In the genomic region with DNA sequence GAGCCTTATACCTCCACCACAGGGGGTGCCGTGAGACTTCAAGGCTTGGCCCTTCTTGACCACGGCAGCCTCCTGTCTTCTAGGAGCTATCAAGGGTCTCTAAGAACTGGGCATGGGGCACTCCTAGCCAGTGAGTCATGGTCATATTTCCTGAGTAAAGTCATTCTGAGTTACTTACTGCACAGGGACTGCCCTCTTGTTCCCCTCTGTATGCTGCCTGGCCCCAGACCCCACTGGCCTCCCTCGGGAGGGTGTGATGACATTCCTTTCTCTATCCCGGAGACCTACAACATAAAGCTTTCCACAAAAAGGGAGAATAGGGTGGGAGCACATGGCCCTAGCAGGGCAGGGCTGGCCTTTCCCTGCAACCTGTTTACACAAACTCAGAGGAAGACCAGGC, we compare ENCODE assay signal across 30 cellular contexts. TPM values are rescaled to one million over a fixed set of nuclear protein-coding genes. Genes with fewer than 3 reads are reported as not detected.
DNase-seq lines count a peak whose midpoint lies in the region; ATAC-seq and TF ChIP-seq lines count a peak whose summit lies in the region.
"Had no signal": no experiment of that assay in that cellular context is flagged by ENCODE, and none has a peak within 500 bp of the region (broad histone marks: within the 10 kb centered on the region; RNA-seq: fewer than 3 reads in every experiment).

No MANE protein-coding gene starts in this region.

- H3K27ac Mint-ChIP-seq in CD8-positive, alpha-beta T cell = peak overlapping the region; percentile 27
- H3K27ac Mint-ChIP-seq in HFFc6 = peak overlapping the region; percentile 36; the same call in 1 of the 2 replicates
- H3K27ac Mint-ChIP-seq: activated CD4-positive, alpha-beta memory T cell treated with anti-CD3 and anti-CD28 coated beads, Interleukin-2, amount 10 ng/mL, durations not matched to agents 7 days and 5 days; nephron had no signal

- H3K4me2 ChIP-seq in mesenchymal stem cell (ENCODE audit: low read length, poor library complexity, severe bottlenecking) = no peak overlapping the region

- TF ChIP-seq CTCF in CD8-positive, alpha-beta T cell (IDR thresholded peaks at IDR 0.05) = no peak
- no peak for TF ChIP-seq CTCF in HFFc6 (IDR thresholded peaks at IDR 0.05)

- no peak for ATAC-seq in CD8-positive, alpha-beta T cell
- ATAC-seq in HG02678 (IDR thresholded peaks at IDR 0.05; ENCODE audit: unreplicated experiment) (no peak), GM21825 (IDR thresholded peaks at IDR 0.05; ENCODE audit: unreplicated experiment) (no peak)
- ATAC-seq: gastrocnemius medialis, K562, pancreas, Right ventricle myocardium inferior had no signal

- no peak overlapping the region for H2BK120ac ChIP-seq in mesenchymal stem cell (ENCODE audit: low read depth, low read length)

- intact Hi-C loops in CD8-positive, alpha-beta T cell (cut with DNase I, micrococcal nuclease) = loop anchor here in 1 of 2 experiments (10.0 kb wide), 1 partner anchor 405 kb away; no protein-coding TSS in a partner anchor

- no peak overlapping the region for H2AK5ac ChIP-seq in mesenchymal stem cell (ENCODE audit: low read length, severe bottlenecking)

- H3K27me3 Mint-ChIP-seq in CD8-positive, alpha-beta T cell (ENCODE audit: low read depth) = no peaks in the 10 kb centered on the region
- peaks cover 5% of the 10 kb centered on the region for H3K27me3 Mint-ChIP-seq in HFFc6 (ENCODE audit: insufficient read depth)
- H3K27me3 Mint-ChIP-seq: activated CD4-positive, alpha-beta memory T cell treated with anti-CD3 and anti-CD28 coated beads, Interleukin-2, amount 10 ng/mL, durations not matched to agents 7 days and 5 days had no signal

- H3K9me3 ChIP-seq in CD8-positive, alpha-beta T cell (ENCODE audit: low read length) = no peaks in the 10 kb centered on the region
- H3K9me3 ChIP-seq in mesenchymal stem cell (ENCODE audit: control insufficient read depth, low read length) = no peaks in the 10 kb centered on the region
- H3K9me3 ChIP-seq: esophagus muscularis mucosa, gastrocnemius medialis, HAP-1, left ventricle myocardium inferior, pancreas, right atrium auricular region, testis had no signal

- H3K4me1 ChIP-seq in CD8-positive, alpha-beta T cell (ENCODE audit: insufficient read depth, low read length) = no peaks in the 10 kb centered on the region
- H3K4me1 ChIP-seq in mesenchymal stem cell (ENCODE audit: control insufficient read depth, insufficient read depth, low read depth, low read length) = peaks cover 9% of the 10 kb centered on the region
- H3K4me1 ChIP-seq: gastrocnemius medialis, HAP-1, pancreas, right atrium auricular region had no signal

- no peak overlapping the region for H2BK15ac ChIP-seq in mesenchymal stem cell (ENCODE audit: low read depth, poor library complexity, severe bottlenecking)

- H4K91ac ChIP-seq in mesenchymal stem cell (ENCODE audit: low read length) = no peak overlapping the region

- H3K4me3 Mint-ChIP-seq in CD8-positive, alpha-beta T cell = no peak overlapping the region
- no peak overlapping the region; the same call in 1 of the 2 replicates for H3K4me3 Mint-ChIP-seq in HFFc6
- H3K4me3 Mint-ChIP-seq: activated CD4-positive, alpha-beta memory T cell treated with anti-CD3 and anti-CD28 coated beads, Interleukin-2, amount 10 ng/mL, durations not matched to agents 7 days and 5 days; CD14-positive monocyte; immature natural killer cell; nephron had no signal

- no peak for DNase-seq in CD8-positive, alpha-beta T cell
- no peak for DNase-seq in HFFc6
- peak; percentile 55 for DNase-seq in astrocyte of the hippocampus (ENCODE audit: low read depth, low spot score)
- DNase-seq in mesenchymal stem cell = peak; percentile 51
- no peak for DNase-seq in DMS79 treated with DMSO at 0.1 percent for 48 hours (lab: John Stamatoyannopoulos, UW)
- DNase-seq: activated CD4-positive, alpha-beta memory T cell treated with anti-CD3 and anti-CD28 coated beads, Interleukin-2, amount 10 ng/mL, durations not matched to agents 7 days and 5 days; activated gamma-delta T cell treated with Interleukin-2 at 50 U/mL for 16 hours; activated T-cell treated with anti-CD3 and anti-CD28 coated beads for 4 hours; aorta; effector memory CD4-positive, alpha-beta T cell; hippocampal formation; immature natural killer cell; left ventricle myocardium inferior; NCI-H1417; NCI-H2081 treated with DMSO at 0.1 percent for 48 hours; pancreas; stimulated activated CD4-positive, alpha-beta T cell treated with anti-CD3 and anti-CD28 coated beads, Interleukin-4, amount 100 ng/mL, for 1 hour; stimulated activated naive CD4-positive, alpha-beta T cell treated with Interleukin-2 at 50 U/mL for 16 hours; SW 1271; testis had no signal

- H3K36me3 Mint-ChIP-seq in CD8-positive, alpha-beta T cell = peaks cover 67% of the 10 kb centered on the region
- peaks cover 13% of the 10 kb centered on the region; the same call in 1 of the 2 replicates for H3K36me3 Mint-ChIP-seq in HFFc6 (ENCODE audit: low read depth)

- no peak overlapping the region for H2AFZ ChIP-seq in mesenchymal stem cell (ENCODE audit: low read depth, low read length)

- no peak overlapping the region for H3K18ac ChIP-seq in mesenchymal stem cell (ENCODE audit: low read depth in 1 of 2, low read length in 2 of 2)

- H3K79me1 ChIP-seq in mesenchymal stem cell (replicated peaks; ENCODE audit: low read length, poor library complexity, severe bottlenecking) = peaks cover 11% of the 10 kb centered on the region

- no peak overlapping the region for H3K4ac ChIP-seq in mesenchymal stem cell (ENCODE audit: low read depth in 1 of 2, low read length in 2 of 2)

- 25% methylated on average over 3 of the region's 4 CpGs for WGBS in mesenchymal stem cell

- no peak overlapping the region for H3K14ac ChIP-seq in mesenchymal stem cell (ENCODE audit: low read length in 2 of 2)

- CTCF ChIA-PET in CD8-positive, alpha-beta T cell (lab: Charles Lee) = no interaction called here

- no peak overlapping the region for H4K8ac ChIP-seq in mesenchymal stem cell (ENCODE audit: low read length)

- no peak overlapping the region for H3K23ac ChIP-seq in mesenchymal stem cell (ENCODE audit: low read length in 2 of 2)

- no peak overlapping the region for H2BK5ac ChIP-seq in mesenchymal stem cell (ENCODE audit: low read depth, low read length, poor library complexity, severe bottlenecking)

- H2BK12ac ChIP-seq in mesenchymal stem cell (ENCODE audit: low read length in 2 of 2) = no peak overlapping the region

- no peaks in the 10 kb centered on the region for H3K27me3 ChIP-seq in CD8-positive, alpha-beta T cell (ENCODE audit: insufficient read depth, low read length)
- H3K27me3 ChIP-seq in mesenchymal stem cell (ENCODE audit: control insufficient read depth in 1 of 2, insufficient read depth in 1 of 2, low read length in 2 of 2) = no peaks in the 10 kb centered on the region
- H3K27me3 ChIP-seq: esophagus muscularis mucosa, gastrocnemius medialis, pancreas, right atrium auricular region, testis had no signal

- no peak overlapping the region for H3K4me3 ChIP-seq in CD8-positive, alpha-beta T cell (ENCODE audit: low read depth, low read length)
- no peak overlapping the region for H3K4me3 ChIP-seq in mesenchymal stem cell (ENCODE audit: insufficient read depth in 1 of 2, low read depth in 1 of 2, low read length in 2 of 2)
- H3K4me3 ChIP-seq: esophagus muscularis mucosa, gastrocnemius medialis, HAP-1, K562, left ventricle myocardium inferior, pancreas, right atrium auricular region, testis had no signal

- no peak overlapping the region for H3K9ac ChIP-seq in mesenchymal stem cell (ENCODE audit: low read length)

- no peaks in the 10 kb centered on the region for H3K4me1 Mint-ChIP-seq in CD8-positive, alpha-beta T cell (ENCODE audit: low read depth)
- H3K4me1 Mint-ChIP-seq in HFFc6 (ENCODE audit: low read depth) = peaks cover 22% of the 10 kb centered on the region
- H3K4me1 Mint-ChIP-seq: immature natural killer cell, nephron had no signal

- H3K27ac ChIP-seq in CD8-positive, alpha-beta T cell (ENCODE audit: low read depth, low read length) = no peak overlapping the region
- H3K27ac ChIP-seq in mesenchymal stem cell (ENCODE audit: low read length, poor library complexity, severe bottlenecking) = no peak overlapping the region
- H3K27ac ChIP-seq: esophagus muscularis mucosa, gastrocnemius medialis, left ventricle myocardium inferior, pancreas, right atrium auricular region, testis had no signal

- H3K36me3 ChIP-seq in CD8-positive, alpha-beta T cell (ENCODE audit: insufficient read depth, low read length) = peaks cover 41% of the 10 kb centered on the region
- peaks cover 65 to 75% of the 10 kb centered on the region in 2 experiments for H3K36me3 ChIP-seq in mesenchymal stem cell (ENCODE audit: control insufficient read depth in 1 of 2, insufficient read depth in 2 of 2, low read depth in 1 of 2, low read length in 2 of 2)

- H3K9me3 Mint-ChIP-seq in CD8-positive, alpha-beta T cell = no peaks in the 10 kb centered on the region
- H3K9me3 Mint-ChIP-seq in HFFc6 = no peaks in the 10 kb centered on the region
- H3K9me3 Mint-ChIP-seq: activated CD4-positive, alpha-beta memory T cell treated with anti-CD3 and anti-CD28 coated beads, Interleukin-2, amount 10 ng/mL, durations not matched to agents 7 days and 5 days; immature natural killer cell; nephron had no signal

- POLR2A ChIA-PET in CD8-positive, alpha-beta T cell (lab: Charles Lee) = interaction anchor here (0.8 kb wide), 1 partner anchor 163 kb away, joined by 3 read pairs; no protein-coding TSS in a partner anchor

RNA-seq across cellular contexts. Expression of gene DPCD, which starts 21.4 kb away (rescaled TPM):
- 1 to 10 TPM in 1 of 2 experiments, not detected in 1; 1.0 TPM for total RNA-seq in CD8-positive, alpha-beta T cell
- 10 to 100 TPM; 30.6 to 36.1 (median 32.5) TPM for total RNA-seq in HFFc6 (2021; fragmentation: NEBNext Ultra II Directional; extraction: Animal tissue kit (Norgen Biotek cat#: 25700))
- 37.7 TPM for polyA plus RNA-seq in mesenchymal stem cell (2013, experiment 1 of 2)
- polyA plus RNA-seq in mesenchymal stem cell (2013, experiment 2 of 2) = 36.7 TPM

RNA-seq across cellular contexts. Expression of gene POLL, which starts 21.4 kb away (rescaled TPM):
- 10 to 100 TPM; 19.9 to 23.0 TPM for total RNA-seq in CD8-positive, alpha-beta T cell
- total RNA-seq in HFFc6 (2021; fragmentation: NEBNext Ultra II Directional; extraction: Animal tissue kit (Norgen Biotek cat#: 25700)) = 10 to 100 TPM; 19.3 to 20.9 (median 19.7) TPM
- polyA plus RNA-seq in mesenchymal stem cell (2013, experiment 1 of 2) = 13.6 TPM
- polyA plus RNA-seq in mesenchymal stem cell (2013, experiment 2 of 2) = 12.5 TPM

Comparison
In these comparisons a context has a peak if more than half of its experiments do, and no peak if none do; other contexts are left out.
1. DNase-seq: peak in astrocyte of the hippocampus (single experiment) and mesenchymal stem cell (single experiment); none in CD8-positive, alpha-beta T cell (0 of 7), HFFc6 (single experiment) and DMS79 treated with DMSO at 0.1 percent for 48 hours (single experiment).
2. RNA of gene DPCD, which starts 21.4 kb away (total RNA-seq): 30.6 to 36.1 TPM in HFFc6; 1.0 TPM in CD8-positive, alpha-beta T cell; every median in the first group is over 10 times any median in the second.